Comparison of ENCODE assay signal across 7 cellular contexts in genomic region chr3:71723452-71724170, GRCh38.
A peak's percentile ranks its signal among the peaks of the same experiment; 100 is the strongest.
DNase-seq lines count a peak whose midpoint lies in the region; ATAC-seq and TF ChIP-seq lines count a peak whose summit lies in the region.

No MANE protein-coding gene starts in this region.

- no peak for TF ChIP-seq CTCF in OCI-LY1 (IDR thresholded peaks at IDR 0.05; ENCODE audit: low read length)

- no peaks in the 10 kb centered on the region for H3K9me3 ChIP-seq in OCI-LY1 (ENCODE audit: low read length)

- H3K4me2 ChIP-seq in OCI-LY1 (ENCODE audit: low read length) = peak overlapping the region; percentile 63

- peak; percentile 50 for DNase-seq in GM19240 (ENCODE audit: insufficient read length, low spot score)
- peak; percentile 17 for DNase-seq in effector CD8-positive, alpha-beta T cell (lab: John Stamatoyannopoulos, UW)
- peak; percentile 50 for DNase-seq in stimulated activated CD4-positive, alpha-beta T cell treated with anti-CD3 and anti-CD28 coated beads, Interleukin-2, amount 100 ng/mL, for 4 hours (ENCODE audit: low read depth)
- no peak for DNase-seq in AG08396 (ENCODE audit: low spot score)

- H3K36me3 ChIP-seq in OCI-LY1 (ENCODE audit: insufficient read depth, low read length) = no peaks in the 10 kb centered on the region

- no peak overlapping the region for H3K27ac ChIP-seq in OCI-LY1 (ENCODE audit: low read depth, low read length, poor library complexity, severe bottlenecking)

- no peaks in the 10 kb centered on the region for H3K9me2 ChIP-seq in OCI-LY1 (ENCODE audit: low read depth, low read length)

- no peaks in the 10 kb centered on the region for H4K20me1 ChIP-seq in OCI-LY1 (ENCODE audit: insufficient read depth, low read length)

- H3K27me3 ChIP-seq in OCI-LY1 (ENCODE audit: insufficient read depth, low read length) = no peaks in the 10 kb centered on the region

- H3K9ac ChIP-seq in OCI-LY1 (ENCODE audit: low read length) = no peak overlapping the region

- no peaks in the 10 kb centered on the region for H3F3A ChIP-seq in OCI-LY1 (ENCODE audit: insufficient read depth, low read length)

- H3K79me2 ChIP-seq in OCI-LY1 (ENCODE audit: insufficient read depth, low read length) = no peaks in the 10 kb centered on the region

- ATAC-seq in HG03097 (IDR thresholded peaks at IDR 0.05; ENCODE audit: low FRiP score, unreplicated experiment) (no peak), GM21576 (IDR thresholded peaks at IDR 0.05; ENCODE audit: unreplicated experiment) (no peak)

- H3K4me1 ChIP-seq in OCI-LY1 (ENCODE audit: insufficient read depth, low read length, severe bottlenecking) = peaks cover 12% of the 10 kb centered on the region

- no peak overlapping the region for H2AFZ ChIP-seq in OCI-LY1 (ENCODE audit: low read length)

- H3K4me3 ChIP-seq in OCI-LY1 (ENCODE audit: low read depth, low read length, poor library complexity, severe bottlenecking) = no peak overlapping the region
